In the genomic region with DNA sequence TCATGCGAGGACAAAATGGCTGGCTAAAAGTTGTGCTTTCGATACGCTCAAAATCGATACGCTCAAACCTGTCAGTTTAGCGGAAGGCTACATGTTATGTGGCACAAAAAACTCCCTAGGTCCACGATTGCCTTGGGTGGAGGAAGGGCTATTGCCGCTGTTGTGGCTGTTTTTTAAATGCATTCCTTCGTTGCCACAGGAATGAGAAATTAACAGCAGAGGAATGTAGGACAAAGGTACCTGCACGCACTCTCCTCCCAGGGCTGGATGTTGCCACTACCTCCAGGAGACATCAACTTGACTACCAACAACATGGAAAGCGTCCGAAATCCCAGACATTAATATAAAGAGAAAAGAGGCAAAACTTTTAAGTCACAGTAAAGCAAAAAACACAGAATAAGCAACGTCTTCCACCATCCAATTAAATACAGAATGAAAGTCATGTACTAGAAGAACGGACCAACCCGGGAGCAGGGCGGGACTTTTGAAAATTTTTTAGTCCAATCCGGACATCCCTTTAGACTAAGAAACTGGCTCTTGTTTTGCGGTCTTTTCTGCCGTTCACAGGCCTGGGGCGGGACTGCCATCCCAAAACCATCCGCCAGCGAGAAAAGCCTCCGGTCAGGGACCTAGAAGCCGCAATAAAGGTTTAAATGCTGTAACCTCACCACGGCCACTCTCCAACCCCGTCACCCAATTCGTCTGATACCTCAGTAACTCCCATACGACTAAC, we compare ENCODE assay signal across 8 cellular contexts. TPM values are rescaled to one million over a fixed set of nuclear protein-coding genes. Genes with fewer than 3 reads are reported as not detected.
DNase-seq lines count a peak whose midpoint lies in the region; ATAC-seq and TF ChIP-seq lines count a peak whose summit lies in the region.

No MANE protein-coding gene starts in this region.

- ATAC-seq in HG02870 (IDR thresholded peaks at IDR 0.05; ENCODE audit: unreplicated experiment): peak; percentile 51

- peak overlapping the region; percentile 78 for H3K4me3 ChIP-seq in astrocyte of the cerebellum (ENCODE audit: low read depth, low read length)

- in situ Hi-C loops in astrocyte of the cerebellum (cut with HindIII; ENCODE audit: low sequenced_read_pairs): no loop called here

- TF ChIP-seq POLR2A in GM15510 (IDR thresholded peaks at IDR 0.05; ENCODE audit: borderline replicate concordance, extremely low read depth, insufficient read length): peak; percentile 93

- DNase-seq in NCI-H1694 treated with DMSO at 0.1 percent for 48 hours (lab: John Stamatoyannopoulos, UW): peak; percentile 88
- peak; percentile 50 to 96 (median 79) for DNase-seq in T-helper 2 cell
- peak; percentile 97 for DNase-seq in astrocyte of the cerebellum (ENCODE audit: low read depth)
- DNase-seq in hepatic stellate cell (ENCODE audit: low spot score): peak; percentile 87
- DNase-seq in renal cortical epithelial cell (ENCODE audit: low read depth): peak; percentile 99
- DNase-seq in HuH-7 (ENCODE audit: low spot score): no peak

- TF ChIP-seq CTCF in astrocyte of the cerebellum (IDR thresholded peaks at IDR 0.05; ENCODE audit: low read depth, low read length, missing control alignments): no peak

RNA-seq across cellular contexts. Expression of a gene that starts 32.1 kb away (rescaled TPM):
- total RNA-seq in renal cortical epithelial cell: 7.6 and 14.7 TPM in 2 replicates
